ENCODE assay signal across 14 cellular contexts in the genomic region with DNA sequence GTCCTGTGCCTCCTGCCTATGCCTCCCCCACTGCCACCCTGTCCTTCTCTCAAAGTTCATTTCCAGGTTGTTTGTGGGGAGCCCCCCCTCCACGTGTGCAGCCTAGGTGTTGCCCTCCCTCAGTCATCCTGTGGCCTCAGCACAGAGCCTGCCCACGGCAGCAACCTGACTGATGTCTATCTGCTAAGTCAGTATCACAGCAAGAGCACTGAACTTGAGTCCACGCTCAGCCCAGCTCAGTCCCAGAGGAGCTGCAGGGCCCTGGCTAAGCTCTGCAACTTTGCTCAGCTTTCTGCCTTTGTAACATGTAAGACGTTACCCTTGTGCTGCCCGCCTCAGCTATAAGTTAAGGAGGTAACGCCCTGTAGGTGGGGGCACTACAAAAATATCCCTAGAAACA. TPM values are rescaled to one million over a fixed set of nuclear protein-coding genes. Genes with fewer than 3 reads are reported as not detected.
DNase-seq lines count a peak whose midpoint lies in the region; ATAC-seq and TF ChIP-seq lines count a peak whose summit lies in the region.
"Had no signal": no experiment of that assay in that cellular context is flagged by ENCODE, and none has a peak within 500 bp of the region (broad histone marks: within the 10 kb centered on the region; RNA-seq: fewer than 3 reads in every experiment).

No MANE protein-coding gene starts in this region.

- H3K4me1 Mint-ChIP-seq in CD8-positive, alpha-beta T cell (ENCODE audit: low read depth), result peaks cover 83% of the 10 kb centered on the region
- peaks cover 80% of the 10 kb centered on the region for H3K4me1 Mint-ChIP-seq in central memory CD8-positive, alpha-beta T cell

- H3K9me3 ChIP-seq in CD8-positive, alpha-beta T cell (ENCODE audit: low read length), result no peaks in the 10 kb centered on the region
- H3K9me3 ChIP-seq in neutrophil, result no peaks in the 10 kb centered on the region
- no peaks in the 10 kb centered on the region for H3K9me3 ChIP-seq in gastrocnemius medialis

- no peak overlapping the region for H3K4me3 Mint-ChIP-seq in CD8-positive, alpha-beta T cell
- peak overlapping the region; percentile 43 for H3K4me3 Mint-ChIP-seq in central memory CD8-positive, alpha-beta T cell
- H3K4me3 Mint-ChIP-seq: H9 had no signal

- peaks cover 5% of the 10 kb centered on the region for H3K36me3 Mint-ChIP-seq in CD8-positive, alpha-beta T cell
- peaks cover 34% of the 10 kb centered on the region for H3K36me3 Mint-ChIP-seq in central memory CD8-positive, alpha-beta T cell (ENCODE audit: insufficient read depth)

- H3K27me3 ChIP-seq in CD8-positive, alpha-beta T cell (ENCODE audit: insufficient read depth, low read length), result no peaks in the 10 kb centered on the region
- H3K27me3 ChIP-seq in neutrophil (no peaks in the 10 kb centered on the region), gastrocnemius medialis (no peaks in the 10 kb centered on the region)

- no peaks in the 10 kb centered on the region for H3K36me3 ChIP-seq in CD8-positive, alpha-beta T cell (ENCODE audit: insufficient read depth, low read length)
- no peaks in the 10 kb centered on the region for H3K36me3 ChIP-seq in neutrophil
- no peaks in the 10 kb centered on the region for H3K36me3 ChIP-seq in gastrocnemius medialis

- CTCF ChIA-PET in CD8-positive, alpha-beta T cell (lab: Charles Lee), result interaction anchor here (0.7 to 12.8 kb wide), 8 partner anchors 11 to 175 kb away, joined by 3 to 161 read pairs (median 3); no protein-coding TSS in a partner anchor

- TF ChIP-seq POLR2A in gastrocnemius medialis (IDR thresholded peaks at IDR 0.05), result no peak

- peak; percentile 24 for DNase-seq in NK-92 treated with Interleukin-12 subunit alpha and Interleukin-12 subunit beta, amount 100 ng/mL, for 24 hours (lab: John Stamatoyannopoulos, UW)
- DNase-seq in NK-92 (lab: John Stamatoyannopoulos, UW; ENCODE audit: unreplicated experiment), result no peak
- DNase-seq in CD8-positive, alpha-beta T cell, result peak in 1 of 7 experiments; percentile 44
- DNase-seq in central memory CD8-positive, alpha-beta T cell (ENCODE audit: low spot score in 2 of 2), result no peak
- no peak for DNase-seq in NCI-H748 (lab: John Stamatoyannopoulos, UW; ENCODE audit: unreplicated experiment)
- no peak for DNase-seq in gastrocnemius medialis
- DNase-seq: H9; NCI-H1105 treated with DMSO at 0.1 percent for 48 hours; stimulated activated naive CD8-positive, alpha-beta T cell treated with anti-CD3 and anti-CD28 coated beads, Interleukin-15, Interleukin-2, amounts not matched to agents 100 U/mL and 50 U/mL, for 24 hours had no signal

- in situ Hi-C loops in gastrocnemius medialis (cut with MboI; ENCODE audit: low sequenced_read_pairs in 4 of 4), result no loop called here

- H3K4me1 ChIP-seq in CD8-positive, alpha-beta T cell (ENCODE audit: insufficient read depth, low read length), result peaks cover 70% of the 10 kb centered on the region
- H3K4me1 ChIP-seq in neutrophil (ENCODE audit: control insufficient read depth in 1 of 2, insufficient read depth in 1 of 2, low read depth in 1 of 2, low read length in 1 of 2), result peaks cover 83 to 84% of the 10 kb centered on the region in 2 experiments
- H3K4me1 ChIP-seq in gastrocnemius medialis, result peaks cover 61 to 70% of the 10 kb centered on the region in 2 donors

- H3K27ac ChIP-seq in CD8-positive, alpha-beta T cell (ENCODE audit: low read depth, low read length), result no peak overlapping the region
- peak overlapping the region; percentile 99 for H3K27ac ChIP-seq in neutrophil
- peak overlapping the region in 2 of 4 donors; percentile 92 to 97 for H3K27ac ChIP-seq in gastrocnemius medialis
- H3K27ac ChIP-seq: 22Rv1, epithelial cell of prostate had no signal

- intact Hi-C loops in CD8-positive, alpha-beta T cell (cut with DNase I, micrococcal nuclease), result loop anchor here in 1 of 2 experiments (1.0 kb wide), 1 partner anchor 13 kb away; no protein-coding TSS in a partner anchor
- intact Hi-C loops in gastrocnemius medialis (cut with DNase I; ENCODE audit: low total_unique reads), result no loop called here

- H3K9me3 Mint-ChIP-seq in CD8-positive, alpha-beta T cell, result no peaks in the 10 kb centered on the region
- H3K9me3 Mint-ChIP-seq in central memory CD8-positive, alpha-beta T cell, result no peaks in the 10 kb centered on the region
- H3K9me3 Mint-ChIP-seq: H9 had no signal

- no peak overlapping the region for H3K4me3 ChIP-seq in CD8-positive, alpha-beta T cell (ENCODE audit: low read depth, low read length)
- H3K4me3 ChIP-seq in neutrophil (ENCODE audit: low read depth in 1 of 2, low read length in 1 of 2), result no peak overlapping the region
- H3K4me3 ChIP-seq in gastrocnemius medialis, result no peak overlapping the region
- H3K4me3 ChIP-seq: smooth muscle cell had no signal

- peak overlapping the region; percentile 99 for H3K27ac Mint-ChIP-seq in CD8-positive, alpha-beta T cell
- H3K27ac Mint-ChIP-seq in central memory CD8-positive, alpha-beta T cell (ENCODE audit: low read depth), result peak overlapping the region; percentile 96

- no peak for TF ChIP-seq CTCF in CD8-positive, alpha-beta T cell (IDR thresholded peaks at IDR 0.05)
- TF ChIP-seq CTCF in neutrophil (IDR thresholded peaks at IDR 0.05), result no peak
- TF ChIP-seq CTCF in gastrocnemius medialis (IDR thresholded peaks at IDR 0.05 in 4 of 5, conservative IDR thresholded peaks at IDR 0.05 in 1 of 5), result no peak

- no peaks in the 10 kb centered on the region for H3K27me3 Mint-ChIP-seq in CD8-positive, alpha-beta T cell (ENCODE audit: low read depth)
- no peaks in the 10 kb centered on the region for H3K27me3 Mint-ChIP-seq in central memory CD8-positive, alpha-beta T cell

- ATAC-seq in CD8-positive, alpha-beta T cell, result no peak
- no peak for ATAC-seq in central memory CD8-positive, alpha-beta T cell (replicated peaks; ENCODE audit: extremely low read depth, poor library complexity, severe bottlenecking)
- ATAC-seq in GM18517 (IDR thresholded peaks at IDR 0.05; ENCODE audit: unreplicated experiment), result no peak
- ATAC-seq in gastrocnemius medialis, result no peak
- ATAC-seq: stimulated activated naive CD8-positive, alpha-beta T cell treated with anti-CD3 and anti-CD28 coated beads, Interleukin-15, Interleukin-2, amounts not matched to agents 100 U/mL and 50 U/mL, for 24 hours had no signal

- POLR2A ChIA-PET in CD8-positive, alpha-beta T cell (lab: Charles Lee), result interaction anchor here (1.2 to 5.0 kb wide), 4 partner anchors 10 to 26 kb away, joined by 3 to 67 read pairs (median 5); a partner anchor contains a TSS

RNA-seq across cellular contexts. Expression of a gene that starts 28.7 kb away (rescaled TPM):
- total RNA-seq in CD8-positive, alpha-beta T cell, result 10 to 100 TPM; 51.9 to 57.1 TPM
- total RNA-seq in gastrocnemius medialis, result 100 to 1,000 TPM; 140 to 253 (median 192) TPM
